In the genomic region with DNA sequence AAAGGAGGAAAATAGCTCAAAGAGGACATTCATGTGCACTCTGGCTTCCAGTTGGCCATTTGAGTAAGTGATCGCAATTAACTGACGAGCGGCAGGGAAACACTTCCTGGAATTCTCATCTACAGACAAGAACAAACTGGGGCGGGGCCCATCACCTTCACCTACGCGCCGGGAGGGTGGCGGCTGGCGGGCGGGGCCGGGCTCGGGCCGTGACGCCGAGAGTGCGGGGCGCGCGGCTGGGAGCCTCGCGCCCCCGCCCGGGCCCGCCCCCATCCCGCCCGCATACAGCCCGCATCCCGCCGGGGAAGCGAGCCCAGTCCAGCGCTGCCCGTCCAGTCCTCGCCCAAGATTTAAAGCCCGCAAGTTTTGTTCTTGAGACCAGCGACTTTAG, we compare ENCODE assay signal across 1 cellular context.
TF ChIP-seq lines count a peak whose summit lies in the region.

TSS of gene B3GNT5 (plus strand) at position 281 of the 391 bp plus-strand sequence. CDS start 16,546 bp downstream, outside the sequence.

TF ChIP-seq in GM23338, 12 proteins besides CTCF, POLR2A, EP300 and RAD21 (continued from another document):
- TF ChIP-seq, protein P1, sequence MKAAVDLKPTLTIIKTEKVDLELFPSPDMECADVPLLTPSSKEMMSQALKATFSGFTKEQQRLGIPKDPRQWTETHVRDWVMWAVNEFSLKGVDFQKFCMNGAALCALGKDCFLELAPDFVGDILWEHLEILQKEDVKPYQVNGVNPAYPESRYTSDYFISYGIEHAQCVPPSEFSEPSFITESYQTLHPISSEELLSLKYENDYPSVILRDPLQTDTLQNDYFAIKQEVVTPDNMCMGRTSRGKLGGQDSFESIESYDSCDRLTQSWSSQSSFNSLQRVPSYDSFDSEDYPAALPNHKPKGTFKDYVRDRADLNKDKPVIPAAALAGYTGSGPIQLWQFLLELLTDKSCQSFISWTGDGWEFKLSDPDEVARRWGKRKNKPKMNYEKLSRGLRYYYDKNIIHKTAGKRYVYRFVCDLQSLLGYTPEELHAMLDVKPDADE (IDR thresholded peaks at IDR 0.05) = no peak
- TF ChIP-seq NANOG (IDR thresholded peaks at IDR 0.05; ENCODE audit: borderline replicate concordance) (no peak), ZNF114 (CRISPR knock-in tag; IDR thresholded peaks at IDR 0.05) (no peak), EZH2phosphoT487 (IDR thresholded peaks at IDR 0.05; ENCODE audit: unreplicated experiment) (no peak)
- TF ChIP-seq, protein P2, sequence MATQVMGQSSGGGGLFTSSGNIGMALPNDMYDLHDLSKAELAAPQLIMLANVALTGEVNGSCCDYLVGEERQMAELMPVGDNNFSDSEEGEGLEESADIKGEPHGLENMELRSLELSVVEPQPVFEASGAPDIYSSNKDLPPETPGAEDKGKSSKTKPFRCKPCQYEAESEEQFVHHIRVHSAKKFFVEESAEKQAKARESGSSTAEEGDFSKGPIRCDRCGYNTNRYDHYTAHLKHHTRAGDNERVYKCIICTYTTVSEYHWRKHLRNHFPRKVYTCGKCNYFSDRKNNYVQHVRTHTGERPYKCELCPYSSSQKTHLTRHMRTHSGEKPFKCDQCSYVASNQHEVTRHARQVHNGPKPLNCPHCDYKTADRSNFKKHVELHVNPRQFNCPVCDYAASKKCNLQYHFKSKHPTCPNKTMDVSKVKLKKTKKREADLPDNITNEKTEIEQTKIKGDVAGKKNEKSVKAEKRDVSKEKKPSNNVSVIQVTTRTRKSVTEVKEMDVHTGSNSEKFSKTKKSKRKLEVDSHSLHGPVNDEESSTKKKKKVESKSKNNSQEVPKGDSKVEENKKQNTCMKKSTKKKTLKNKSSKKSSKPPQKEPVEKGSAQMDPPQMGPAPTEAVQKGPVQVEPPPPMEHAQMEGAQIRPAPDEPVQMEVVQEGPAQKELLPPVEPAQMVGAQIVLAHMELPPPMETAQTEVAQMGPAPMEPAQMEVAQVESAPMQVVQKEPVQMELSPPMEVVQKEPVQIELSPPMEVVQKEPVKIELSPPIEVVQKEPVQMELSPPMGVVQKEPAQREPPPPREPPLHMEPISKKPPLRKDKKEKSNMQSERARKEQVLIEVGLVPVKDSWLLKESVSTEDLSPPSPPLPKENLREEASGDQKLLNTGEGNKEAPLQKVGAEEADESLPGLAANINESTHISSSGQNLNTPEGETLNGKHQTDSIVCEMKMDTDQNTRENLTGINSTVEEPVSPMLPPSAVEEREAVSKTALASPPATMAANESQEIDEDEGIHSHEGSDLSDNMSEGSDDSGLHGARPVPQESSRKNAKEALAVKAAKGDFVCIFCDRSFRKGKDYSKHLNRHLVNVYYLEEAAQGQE (IDR thresholded peaks at IDR 0.05; ENCODE audit: unreplicated experiment) = no peak
